16 cellular contexts compared by ENCODE assay signal in genomic region chr5:39079147-39079546, GRCh38.
"Had no signal": no experiment of that assay in that cellular context is flagged by ENCODE, and none has a peak within 500 bp of the region (broad histone marks: within the 10 kb centered on the region; RNA-seq: fewer than 3 reads in every experiment).

No MANE protein-coding gene starts in this region.

- H3K9me3 Mint-ChIP-seq: dendritic cell treated with granulocyte-macrophage colony-stimulating factor and Interleukin-4, amounts not matched to agents 40 ng/mL and 50 ng/mL, for 4 days; natural killer cell; neural progenitor cell had no signal

- H3K27ac ChIP-seq: neural progenitor cell, spleen, thoracic aorta had no signal

- H3K4me3 ChIP-seq: heart right ventricle, neural progenitor cell, spleen, thoracic aorta had no signal

- H3K4me2 ChIP-seq: neural progenitor cell had no signal

- H3K36me3 Mint-ChIP-seq: natural killer cell, neural progenitor cell had no signal

- ATAC-seq: heart right ventricle; natural killer cell; sciatic nerve; stimulated activated memory B cell treated with anti-CD40 and anti-IgM and Interleukin-4, amounts not matched to agents 10 μg/mL and 1 μg/mL and 100 μg/mL, for 72 hours had no signal

- H3K27me3 ChIP-seq: heart right ventricle, neural progenitor cell had no signal

- H3K27ac Mint-ChIP-seq: dendritic cell treated with granulocyte-macrophage colony-stimulating factor and Interleukin-4, amounts not matched to agents 40 ng/mL and 50 ng/mL, for 4 days; natural killer cell; neural progenitor cell; stimulated activated memory B cell treated with anti-CD40 and anti-IgM and Interleukin-4, amounts not matched to agents 10 μg/mL and 1 μg/mL and 100 μg/mL, for 72 hours; stimulated activated naive CD8-positive, alpha-beta T cell treated with anti-CD3 and anti-CD28 coated beads, Interleukin-15, Interleukin-2, amounts not matched to agents 100 ng/mL and 50 ng/mL, for 24 hours had no signal

- H2AFZ ChIP-seq: neural progenitor cell had no signal

- H3K9me3 ChIP-seq: heart right ventricle, thoracic aorta had no signal

- FAIRE-seq: islet of Langerhans had no signal

- H3K36me3 ChIP-seq: heart right ventricle, neural progenitor cell, spleen, thoracic aorta had no signal

- H3K4me3 Mint-ChIP-seq: dendritic cell treated with granulocyte-macrophage colony-stimulating factor and Interleukin-4, amounts not matched to agents 40 ng/mL and 50 ng/mL, for 4 days; natural killer cell; neural progenitor cell; stimulated activated memory B cell treated with anti-CD40 and anti-IgM and Interleukin-4, amounts not matched to agents 10 μg/mL and 1 μg/mL and 100 μg/mL, for 72 hours; stimulated activated naive CD8-positive, alpha-beta T cell treated with anti-CD3 and anti-CD28 coated beads, Interleukin-15, Interleukin-2, amounts not matched to agents 100 ng/mL and 50 ng/mL, for 24 hours had no signal

- H3K9ac ChIP-seq: neural progenitor cell had no signal

- DNase-seq: cerebellar nuclear complex; heart right ventricle; kidney glomerular epithelial cell; natural killer cell; posterior cingulate gyrus; spleen; stimulated activated CD4-positive, alpha-beta T cell treated with anti-CD3 and anti-CD28 coated beads, Interleukin-15, amount 100 ng/mL, for 24 hours; stimulated activated CD4-positive, alpha-beta T cell treated with anti-CD3 and anti-CD28 coated beads, Interleukin-1b, Interleukin-23, amount 100 ng/mL, for 48 hours; stimulated activated CD4-positive, alpha-beta T cell treated with anti-CD3 and anti-CD28 coated beads, Interleukin-4, amount 100 ng/mL, for 24 hours had no signal

- H3K27me3 Mint-ChIP-seq: stimulated activated memory B cell treated with anti-CD40 and anti-IgM and Interleukin-4, amounts not matched to agents 10 μg/mL and 1 μg/mL and 100 μg/mL, for 72 hours had no signal
